In the genomic region with DNA sequence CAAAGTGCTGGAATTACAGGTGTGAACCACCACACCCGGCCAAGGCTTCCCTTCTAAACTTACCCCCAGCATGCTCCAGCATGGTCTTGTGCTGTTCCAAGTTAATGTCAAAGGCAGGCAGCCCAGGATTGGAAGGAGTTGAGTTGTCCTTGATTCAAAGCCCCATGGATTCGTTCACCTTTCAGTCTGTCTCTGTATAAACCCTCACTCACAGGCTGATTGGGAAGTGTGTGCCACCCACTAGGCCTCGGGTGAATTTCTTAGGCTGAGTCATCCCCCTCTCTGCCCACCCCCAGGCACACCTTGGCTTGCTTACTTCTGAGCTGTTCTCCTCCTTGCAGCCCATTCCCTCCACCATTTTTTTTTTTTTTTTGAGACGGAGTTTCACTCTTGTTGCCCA, we compare ENCODE assay signal across 17 cellular contexts. TPM values are rescaled to one million over a fixed set of nuclear protein-coding genes. Genes with fewer than 3 reads are reported as not detected.
A peak's percentile ranks its signal among the peaks of the same experiment; 100 is the strongest.
DNase-seq lines count a peak whose midpoint lies in the region; ATAC-seq, FAIRE-seq and TF ChIP-seq lines count a peak whose summit lies in the region.
"Had no signal": no experiment of that assay in that cellular context is flagged by ENCODE, and none has a peak within 500 bp of the region (broad histone marks: within the 10 kb centered on the region; RNA-seq: fewer than 3 reads in every experiment).

No MANE protein-coding gene starts in this region.

- H3K56ac ChIP-seq in mesendoderm (ENCODE audit: low read length), result no peak overlapping the region

- intact Hi-C loops in activated CD4-positive, alpha-beta memory T cell treated with anti-CD3 and anti-CD28 coated beads for 36 hours (cut with micrococcal nuclease), result no loop called here

- peak; percentile 11 for FAIRE-seq in H54 (lab: Jason Lieb, UNC)

- H3K4me1 ChIP-seq in mesendoderm (ENCODE audit: control insufficient read depth, low read depth, low read length), result no peaks in the 10 kb centered on the region
- H3K4me1 ChIP-seq: upper lobe of right lung had no signal

- peaks cover 18% of the 10 kb centered on the region for H3K4me1 Mint-ChIP-seq in activated CD4-positive, alpha-beta memory T cell treated with anti-CD3 and anti-CD28 coated beads for 36 hours (ENCODE audit: low read depth)
- peaks cover 24% of the 10 kb centered on the region for H3K4me1 Mint-ChIP-seq in activated CD4-positive, alpha-beta memory T cell treated with anti-CD3 and anti-CD28 coated beads, Interleukin-2, amount 10 ng/mL, durations not matched to agents 7 days and 5 days
- no peaks in the 10 kb centered on the region for H3K4me1 Mint-ChIP-seq in WTC11

- no peaks in the 10 kb centered on the region for H3K27me3 Mint-ChIP-seq in activated CD4-positive, alpha-beta memory T cell treated with anti-CD3 and anti-CD28 coated beads for 36 hours
- peaks cover 5% of the 10 kb centered on the region for H3K27me3 Mint-ChIP-seq in activated CD4-positive, alpha-beta memory T cell treated with anti-CD3 and anti-CD28 coated beads, Interleukin-2, amount 10 ng/mL, durations not matched to agents 7 days and 5 days
- no peaks in the 10 kb centered on the region; the same call in 1 of the 2 replicates for H3K27me3 Mint-ChIP-seq in WTC11 (ENCODE audit: low read depth)
- H3K27me3 Mint-ChIP-seq: CD4-positive, CD25-positive, alpha-beta regulatory T cell; stimulated activated memory B cell treated with anti-CD40 and anti-IgM and Interleukin-4, amounts not matched to agents 10 μg/mL and 1 μg/mL and 100 μg/mL, for 72 hours had no signal

- H4K8ac ChIP-seq in mesendoderm (ENCODE audit: low read depth, low read length), result no peak overlapping the region

- TF ChIP-seq CTCF in WTC11 (IDR thresholded peaks at IDR 0.05), result no peak

- no peaks in the 10 kb centered on the region for H3K9me3 Mint-ChIP-seq in activated CD4-positive, alpha-beta memory T cell treated with anti-CD3 and anti-CD28 coated beads for 36 hours
- no peaks in the 10 kb centered on the region for H3K9me3 Mint-ChIP-seq in activated CD4-positive, alpha-beta memory T cell treated with anti-CD3 and anti-CD28 coated beads, Interleukin-2, amount 10 ng/mL, durations not matched to agents 7 days and 5 days
- no peaks in the 10 kb centered on the region for H3K9me3 Mint-ChIP-seq in WTC11
- H3K9me3 Mint-ChIP-seq: CD4-positive, CD25-positive, alpha-beta regulatory T cell; stimulated activated memory B cell treated with anti-CD40 and anti-IgM and Interleukin-4, amounts not matched to agents 10 μg/mL and 1 μg/mL and 100 μg/mL, for 72 hours had no signal

- H3K36me3 ChIP-seq in mesendoderm (ENCODE audit: control insufficient read depth, insufficient read depth, low read length), result no peaks in the 10 kb centered on the region
- H3K36me3 ChIP-seq: upper lobe of right lung had no signal

- no peak overlapping the region for H2BK120ac ChIP-seq in mesendoderm (ENCODE audit: low read depth, low read length)

- H3K27ac Mint-ChIP-seq in activated CD4-positive, alpha-beta memory T cell treated with anti-CD3 and anti-CD28 coated beads for 36 hours, result no peak overlapping the region
- no peak overlapping the region for H3K27ac Mint-ChIP-seq in activated CD4-positive, alpha-beta memory T cell treated with anti-CD3 and anti-CD28 coated beads, Interleukin-2, amount 10 ng/mL, durations not matched to agents 7 days and 5 days
- no peak overlapping the region for H3K27ac Mint-ChIP-seq in WTC11
- H3K27ac Mint-ChIP-seq: stimulated activated memory B cell treated with anti-CD40 and anti-IgM and Interleukin-4, amounts not matched to agents 10 μg/mL and 1 μg/mL and 100 μg/mL, for 72 hours had no signal

- TF ChIP-seq POLR2A in H54 (IDR thresholded peaks at IDR 0.05; ENCODE audit: low read depth, low read length), result no peak

- H4K5ac ChIP-seq in mesendoderm (ENCODE audit: low read length), result no peak overlapping the region

- no peaks in the 10 kb centered on the region for H3K36me3 Mint-ChIP-seq in activated CD4-positive, alpha-beta memory T cell treated with anti-CD3 and anti-CD28 coated beads for 36 hours
- H3K36me3 Mint-ChIP-seq in activated CD4-positive, alpha-beta memory T cell treated with anti-CD3 and anti-CD28 coated beads, Interleukin-2, amount 10 ng/mL, durations not matched to agents 7 days and 5 days (ENCODE audit: low read depth), result no peaks in the 10 kb centered on the region
- no peaks in the 10 kb centered on the region for H3K36me3 Mint-ChIP-seq in WTC11
- H3K36me3 Mint-ChIP-seq: CD4-positive, CD25-positive, alpha-beta regulatory T cell; stimulated activated memory B cell treated with anti-CD40 and anti-IgM and Interleukin-4, amounts not matched to agents 10 μg/mL and 1 μg/mL and 100 μg/mL, for 72 hours had no signal

- H3K4ac ChIP-seq in mesendoderm (ENCODE audit: low read depth, low read length), result no peak overlapping the region

- no peak overlapping the region for H3K4me3 Mint-ChIP-seq in activated CD4-positive, alpha-beta memory T cell treated with anti-CD3 and anti-CD28 coated beads for 36 hours
- no peak overlapping the region for H3K4me3 Mint-ChIP-seq in activated CD4-positive, alpha-beta memory T cell treated with anti-CD3 and anti-CD28 coated beads, Interleukin-2, amount 10 ng/mL, durations not matched to agents 7 days and 5 days
- H3K4me3 Mint-ChIP-seq in WTC11, result no peak overlapping the region
- H3K4me3 Mint-ChIP-seq: CD4-positive, CD25-positive, alpha-beta regulatory T cell; stimulated activated memory B cell treated with anti-CD40 and anti-IgM and Interleukin-4, amounts not matched to agents 10 μg/mL and 1 μg/mL and 100 μg/mL, for 72 hours had no signal

- no peak overlapping the region for H3K23ac ChIP-seq in mesendoderm (ENCODE audit: low read length)

- H3K79me2 ChIP-seq in mesendoderm (ENCODE audit: control insufficient read depth, insufficient read depth, low read length), result no peaks in the 10 kb centered on the region

- no peak overlapping the region for H3K27ac ChIP-seq in mesendoderm (ENCODE audit: low read depth, low read length)
- H3K27ac ChIP-seq: upper lobe of right lung, VCaP had no signal

- CTCF ChIA-PET in activated CD4-positive, alpha-beta memory T cell treated with anti-CD3 and anti-CD28 coated beads for 36 hours (lab: Charles Lee), result interaction anchor here (3.3 kb wide), 2 partner anchors 7 to 253 kb away, joined by 8 to 33 read pairs; no protein-coding TSS in a partner anchor
- CTCF ChIA-PET in activated CD4-positive, alpha-beta memory T cell treated with anti-CD3 and anti-CD28 coated beads, Interleukin-2, amount 10 ng/mL, durations not matched to agents 7 days and 5 days (lab: Charles Lee), result interaction anchor here (0.7 to 1.6 kb wide), 2 partner anchors 11 to 238 kb away, joined by 3 to 4 read pairs; no protein-coding TSS in a partner anchor
- CTCF ChIA-PET in WTC11 (lab: Charles Lee), result interaction anchor here (1.0 kb wide), 1 partner anchor 11 kb away, joined by 3 read pairs; no protein-coding TSS in a partner anchor

- no peaks in the 10 kb centered on the region for H3K79me1 ChIP-seq in mesendoderm (ENCODE audit: low read length)

- H3K18ac ChIP-seq in mesendoderm (ENCODE audit: low read length), result no peak overlapping the region

- H2BK15ac ChIP-seq in mesendoderm (replicated peaks; ENCODE audit: low read depth), result no peak overlapping the region

- no peak overlapping the region for H3K9ac ChIP-seq in mesendoderm (ENCODE audit: low read length)

- no peaks in the 10 kb centered on the region for H3K27me3 ChIP-seq in mesendoderm (ENCODE audit: insufficient read depth, low read length, poor library complexity)
- H3K27me3 ChIP-seq: upper lobe of right lung had no signal

- no peak overlapping the region for H3K4me2 ChIP-seq in mesendoderm (ENCODE audit: low read length)

- no CpG with 5 or more reads among the region's 4 CpGs for WGBS in mesendoderm (ENCODE audit: extremely low coverage, insufficient coverage, low lambda C conversion rate)

- POLR2A ChIA-PET in activated CD4-positive, alpha-beta memory T cell treated with anti-CD3 and anti-CD28 coated beads for 36 hours (lab: Charles Lee), result no interaction called here
- POLR2A ChIA-PET in activated CD4-positive, alpha-beta memory T cell treated with anti-CD3 and anti-CD28 coated beads, Interleukin-2, amount 10 ng/mL, durations not matched to agents 7 days and 5 days (lab: Charles Lee), result no interaction called here
- POLR2A ChIA-PET in WTC11 (lab: Charles Lee), result no interaction called here

- no peak overlapping the region for H2AK5ac ChIP-seq in mesendoderm (ENCODE audit: low read length)

- ATAC-seq in WTC11 (peak; percentile 32; the same call in 1 of the 2 replicates), GM19463 (IDR thresholded peaks at IDR 0.05; ENCODE audit: unreplicated experiment) (no peak), HG03139 (IDR thresholded peaks at IDR 0.05; ENCODE audit: unreplicated experiment) (no peak), HG03354 (IDR thresholded peaks at IDR 0.05; ENCODE audit: poor library complexity, severe bottlenecking, unreplicated experiment) (no peak)
- ATAC-seq: left cardiac atrium; stimulated activated memory B cell treated with anti-CD40 and anti-IgM and Interleukin-4, amounts not matched to agents 10 μg/mL and 1 μg/mL and 100 μg/mL, for 72 hours; upper lobe of right lung had no signal

- DNase-seq in activated CD4-positive, alpha-beta memory T cell treated with anti-CD3 and anti-CD28 coated beads for 36 hours, result peak; percentile 59
- DNase-seq in activated CD4-positive, alpha-beta memory T cell treated with anti-CD3 and anti-CD28 coated beads, Interleukin-2, amount 10 ng/mL, durations not matched to agents 7 days and 5 days, result no peak
- DNase-seq in H54 (ENCODE audit: insufficient read length, low spot score) (peak; percentile 42), WTC11 (ENCODE audit: low spot score) (no peak), mesendoderm (peak; percentile 46)
- DNase-seq: CD4-positive, CD25-positive, alpha-beta regulatory T cell; DMS53; effector memory CD4-positive, alpha-beta T cell; hippocampal formation; left cardiac atrium; NCI-H1092; upper lobe of right lung had no signal

- H2BK5ac ChIP-seq in mesendoderm (ENCODE audit: low read length), result no peak overlapping the region

- H3K4me3 ChIP-seq in mesendoderm (ENCODE audit: low read length), result no peak overlapping the region
- H3K4me3 ChIP-seq: upper lobe of right lung had no signal

RNA-seq across cellular contexts. Expression of gene PRDX3, which starts 13.3 kb away (rescaled TPM):
- 100 to 1,000 TPM; 173 to 182 TPM for total RNA-seq in activated CD4-positive, alpha-beta memory T cell treated with anti-CD3 and anti-CD28 coated beads for 36 hours
- 100 to 1,000 TPM; 115 to 117 TPM for total RNA-seq in activated CD4-positive, alpha-beta memory T cell treated with anti-CD3 and anti-CD28 coated beads, Interleukin-2, amount 10 ng/mL, durations not matched to agents 7 days and 5 days
- 167 to 175 TPM (median 173 TPM) in 3 replicates for total RNA-seq in WTC11 (2021)
- 163 TPM for polyA plus RNA-seq in mesendoderm (2013, experiment 1 of 2)
- 181 TPM for polyA plus RNA-seq in mesendoderm (2013, experiment 2 of 2)

RNA-seq across cellular contexts. Expression of gene GRK5, which starts 15.5 kb away (rescaled TPM):
- total RNA-seq in activated CD4-positive, alpha-beta memory T cell treated with anti-CD3 and anti-CD28 coated beads for 36 hours, result 10 to 100 TPM; 22.7 to 23.0 TPM
- total RNA-seq in activated CD4-positive, alpha-beta memory T cell treated with anti-CD3 and anti-CD28 coated beads, Interleukin-2, amount 10 ng/mL, durations not matched to agents 7 days and 5 days, result 10 to 100 TPM; 29.8 to 30.6 TPM
- total RNA-seq in WTC11 (2021), result 1.9 to 2.3 TPM (median 2.2 TPM) in 3 replicates
- 2.7 TPM for polyA plus RNA-seq in mesendoderm (2013, experiment 1 of 2)
- 2.7 TPM for polyA plus RNA-seq in mesendoderm (2013, experiment 2 of 2)

RNA-seq across cellular contexts. Expression of gene SFXN4, which starts 26.4 kb away (rescaled TPM):
- 10 to 100 TPM; 38.3 to 38.7 TPM for total RNA-seq in activated CD4-positive, alpha-beta memory T cell treated with anti-CD3 and anti-CD28 coated beads for 36 hours
- 10 to 100 TPM; 19.6 to 22.6 TPM for total RNA-seq in activated CD4-positive, alpha-beta memory T cell treated with anti-CD3 and anti-CD28 coated beads, Interleukin-2, amount 10 ng/mL, durations not matched to agents 7 days and 5 days
- total RNA-seq in WTC11 (2021), result 23.8 to 25.9 TPM (median 24.0 TPM) in 3 replicates
- 40.0 TPM for polyA plus RNA-seq in mesendoderm (2013, experiment 1 of 2)
- polyA plus RNA-seq in mesendoderm (2013, experiment 2 of 2), result 39.8 TPM

Comparison
In these comparisons a context has a peak if more than half of its experiments do, and no peak if none do; other contexts are left out.
1. DNase-seq: peak in activated CD4-positive, alpha-beta memory T cell treated with anti-CD3 and anti-CD28 coated beads for 36 hours (single experiment), H54 (single experiment) and mesendoderm (single experiment); none in activated CD4-positive, alpha-beta memory T cell treated with anti-CD3 and anti-CD28 coated beads, Interleukin-2, amount 10 ng/mL, durations not matched to agents 7 days and 5 days (single experiment) and WTC11 (single experiment).